12 cellular contexts compared by ENCODE assay signal in genomic region chr15:29312387-29312786, GRCh38. TPM values are rescaled to one million over a fixed set of nuclear protein-coding genes. Genes with fewer than 3 reads are reported as not detected.
A peak's percentile ranks its signal among the peaks of the same experiment; 100 is the strongest.
DNase-seq lines count a peak whose midpoint lies in the region; ATAC-seq and TF ChIP-seq lines count a peak whose summit lies in the region.
"Had no signal": no experiment of that assay in that cellular context is flagged by ENCODE, and none has a peak within 500 bp of the region (broad histone marks: within the 10 kb centered on the region; RNA-seq: fewer than 3 reads in every experiment).

No MANE protein-coding gene starts in this region.

- H3K9ac ChIP-seq in neural progenitor cell = no peak overlapping the region

- no peaks in the 10 kb centered on the region for H3K79me2 ChIP-seq in neural progenitor cell (ENCODE audit: low read depth)

- TF ChIP-seq CTCF in astrocyte of the spinal cord (IDR thresholded peaks at IDR 0.05; ENCODE audit: low read depth, low read length) (no peak), neural progenitor cell (IDR thresholded peaks at IDR 0.05) (no peak), GM10266 (IDR thresholded peaks at IDR 0.05; ENCODE audit: control insufficient read depth, insufficient read depth, low read depth, missing control alignments) (no peak)

- no peak overlapping the region for H3K27ac ChIP-seq in neural progenitor cell
- H3K27ac ChIP-seq: uterus had no signal

- peaks cover 7% of the 10 kb centered on the region for H3K27me3 Mint-ChIP-seq in neural progenitor cell (ENCODE audit: insufficient read depth, low read depth)
- H3K27me3 Mint-ChIP-seq: B cell had no signal

- H3K36me3 Mint-ChIP-seq in neural progenitor cell = peaks cover 3% of the 10 kb centered on the region

- no peaks in the 10 kb centered on the region for H3K36me3 ChIP-seq in neural progenitor cell
- H3K36me3 ChIP-seq: uterus had no signal

- H3K9me3 ChIP-seq in neural progenitor cell (ENCODE audit: low read depth) = no peaks in the 10 kb centered on the region
- H3K9me3 ChIP-seq: uterus had no signal

- H3K4me2 ChIP-seq in neural progenitor cell = no peak overlapping the region

- H3K27ac Mint-ChIP-seq in neural progenitor cell = peak overlapping the region; percentile 51
- H3K27ac Mint-ChIP-seq: B cell had no signal

- in situ Hi-C loops in Caki2 (cut with HindIII; ENCODE audit: low pct_unique_long_range_greater_than_20kb, low sequenced_read_pairs) (no loop called here), astrocyte of the spinal cord (cut with HindIII; ENCODE audit: low sequenced_read_pairs) (no loop called here)

- H2AFZ ChIP-seq in neural progenitor cell (replicated peaks) = no peak overlapping the region

- peaks cover 4% of the 10 kb centered on the region for H3K9me3 Mint-ChIP-seq in neural progenitor cell

- DNase-seq in Caki2 (ENCODE audit: low read depth) (peak; percentile 10), astrocyte of the spinal cord (ENCODE audit: low read depth, low spot score) (peak; percentile 54), neural progenitor cell (ENCODE audit: low spot score) (no peak), GM10266 (ENCODE audit: extremely low spot score) (no peak), hippocampal formation (lab: John Stamatoyannopoulos, UW) (no peak), SKM-1 treated with dmso at 0.1 percent for 144 hours (lab: John Stamatoyannopoulos, UW; ENCODE audit: unreplicated experiment) (no peak), cerebellar cortex (ENCODE audit: low spot score) (no peak)
- DNase-seq: hypothalamus, NCI-H2081, uterus had no signal

- no peaks in the 10 kb centered on the region for H3K4me1 ChIP-seq in neural progenitor cell
- H3K4me1 ChIP-seq: uterus had no signal

- peaks cover 27% of the 10 kb centered on the region for H3K4me1 Mint-ChIP-seq in neural progenitor cell

- no peak overlapping the region for H3K4me3 ChIP-seq in astrocyte of the spinal cord (ENCODE audit: low read depth, low read length)
- H3K4me3 ChIP-seq in neural progenitor cell = no peak overlapping the region
- H3K4me3 ChIP-seq: uterus had no signal

- no peaks in the 10 kb centered on the region for H3F3A ChIP-seq in neural progenitor cell (ENCODE audit: low read depth)

- H3K27me3 ChIP-seq in neural progenitor cell = no peaks in the 10 kb centered on the region
- H3K27me3 ChIP-seq: uterus had no signal

- H4K20me1 ChIP-seq in neural progenitor cell (ENCODE audit: low read depth) = no peaks in the 10 kb centered on the region

- ATAC-seq in HG02884 (IDR thresholded peaks at IDR 0.05; ENCODE audit: unreplicated experiment) = peak; percentile 58

- no peak overlapping the region for H3K4me3 Mint-ChIP-seq in neural progenitor cell
- H3K4me3 Mint-ChIP-seq: B cell had no signal

RNA-seq across cellular contexts. Expression of gene NSMCE3, which starts 42.8 kb away (rescaled TPM):
- 9.4 and 9.8 TPM in 2 replicates for total RNA-seq in Caki2 (2014; rRNA removed; shearing (Covaris generic); ENCODE audit: low replicate concordance)
- 15.6 and 16.1 TPM in 2 replicates for total RNA-seq in neural progenitor cell (ENCODE audit: low replicate concordance)

Comparison
In these comparisons a context has a peak if more than half of its experiments do, and no peak if none do; other contexts are left out.
1. DNase-seq: peak in Caki2 (single experiment) and astrocyte of the spinal cord (single experiment); none in neural progenitor cell (single experiment), GM10266 (single experiment), hippocampal formation (0 of 2), SKM-1 treated with dmso at 0.1 percent for 144 hours (single experiment) and cerebellar cortex (single experiment).